In the genomic region with DNA sequence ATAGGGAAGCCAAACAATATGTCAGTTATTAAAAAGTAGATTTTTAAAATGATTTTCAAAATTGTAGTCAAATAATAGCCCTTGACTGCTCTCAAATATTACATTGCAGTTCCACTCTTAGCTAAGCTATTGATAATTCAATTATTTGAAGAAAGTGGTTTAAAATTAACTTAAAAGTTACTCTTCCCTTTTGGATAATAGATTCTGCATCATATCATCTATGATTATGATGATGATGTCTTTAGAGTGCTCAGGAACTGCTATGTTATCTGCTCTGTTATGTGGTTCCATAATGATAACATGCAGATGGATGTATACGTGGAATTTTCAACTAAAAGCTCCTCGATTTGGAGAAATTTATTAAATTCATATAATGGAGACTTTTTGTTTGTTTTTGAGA, we compare ENCODE assay signal across 25 cellular contexts.
"Had no signal": no experiment of that assay in that cellular context is flagged by ENCODE, and none has a peak within 500 bp of the region (broad histone marks: within the 10 kb centered on the region; RNA-seq: fewer than 3 reads in every experiment).

No MANE protein-coding gene starts in this region.

- DNase-seq: colonic mucosa; cortex of kidney; dermis blood vessel endothelial cell; dorsolateral prefrontal cortex; effector CD4-positive, alpha-beta T cell; effector CD8-positive, alpha-beta T cell; effector memory CD4-positive, alpha-beta T cell; effector memory CD8-positive, alpha-beta T cell; endodermal cell; erythroblast; esophagus squamous epithelium; foreskin fibroblast; foreskin keratinocyte; foreskin melanocyte; gastrocnemius medialis; glutamatergic neuron; head of caudate nucleus; heart left ventricle; heart right ventricle had no signal

- H2AFZ ChIP-seq: hepatocyte had no signal

- H3K9me3 ChIP-seq: colonic mucosa, esophagus muscularis mucosa, esophagus squamous epithelium, gastrocnemius medialis, gastroesophageal sphincter, heart left ventricle, heart right ventricle had no signal

- H3K4me3 ChIP-seq: colonic mucosa, coronary artery, dorsolateral prefrontal cortex, esophagus muscularis mucosa, esophagus squamous epithelium, gastrocnemius medialis, gastroesophageal sphincter, heart left ventricle, heart right ventricle, hepatocyte had no signal

- H3K4me2 ChIP-seq: hepatocyte had no signal

- H3K4me1 ChIP-seq: colonic mucosa, esophagus muscularis mucosa, esophagus squamous epithelium, foreskin keratinocyte, gastroesophageal sphincter had no signal

- H3K36me3 ChIP-seq: colonic mucosa, esophagus muscularis mucosa, esophagus squamous epithelium, gastrocnemius medialis, gastroesophageal sphincter, heart left ventricle, heart right ventricle had no signal

- H3K27me3 ChIP-seq: colonic mucosa, dorsolateral prefrontal cortex, esophagus muscularis mucosa, esophagus squamous epithelium, foreskin keratinocyte, gastrocnemius medialis, gastroesophageal sphincter, heart left ventricle, heart right ventricle, hepatocyte had no signal

- H3K27ac ChIP-seq: colonic mucosa, coronary artery, epithelial cell of prostate, esophagus muscularis mucosa, esophagus squamous epithelium, foreskin keratinocyte, gastrocnemius medialis, gastroesophageal sphincter, heart left ventricle, heart right ventricle, hepatocyte had no signal

- ATAC-seq: effector memory CD8-positive, alpha-beta T cell; esophagus mucosa; foreskin keratinocyte; gastrocnemius medialis; gastroesophageal sphincter; heart left ventricle; heart right ventricle had no signal

- H3K79me2 ChIP-seq: hepatocyte had no signal
